ENCODE assay signal across 9 cellular contexts in the genomic region with DNA sequence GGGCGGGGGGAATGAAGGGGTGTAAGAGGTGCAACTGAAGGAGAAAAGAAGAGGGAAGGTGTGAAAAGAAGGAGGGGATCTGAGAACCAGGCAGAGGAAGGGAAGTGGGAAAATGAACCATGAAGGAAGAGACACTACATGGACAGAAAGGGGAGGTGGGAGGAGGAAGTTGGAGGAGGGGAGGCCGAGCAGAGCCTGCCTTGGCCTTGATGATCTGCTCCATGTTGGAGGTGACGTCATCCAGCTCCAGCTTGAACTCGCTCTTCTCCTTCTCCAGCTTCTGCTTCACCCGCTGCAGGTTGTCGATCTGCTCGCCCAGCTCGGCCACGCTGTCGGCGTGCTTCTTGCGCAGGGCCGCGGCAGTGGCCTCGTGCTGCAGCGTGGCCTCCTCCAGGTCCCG. TPM values are rescaled to one million over a fixed set of nuclear protein-coding genes. Genes with fewer than 3 reads are reported as not detected.
"Had no signal": no experiment of that assay in that cellular context is flagged by ENCODE, and none has a peak within 500 bp of the region (broad histone marks: within the 10 kb centered on the region; RNA-seq: fewer than 3 reads in every experiment).

No MANE protein-coding gene starts in this region.

RNA-seq across cellular contexts. Expression of a gene that starts 11.6 kb away (rescaled TPM):
- total RNA-seq: activated CD8-positive, alpha-beta T cell treated with anti-CD3 and anti-CD28 coated beads, Interleukin-2, amount 10 ng/mL, durations not matched to agents 7 days and 5 days; activated naive CD8-positive, alpha-beta T cell treated with anti-CD3 and anti-CD28 coated beads, Interleukin-2, amount 10 ng/mL, durations not matched to agents 7 days and 5 days; ascending aorta; MCF 10A; T-helper 2 cell treated with Interferon-gamma antibody and Interleukin-4, amounts not matched to agents 100 ng/mL and 5 ng/mL, for 36 hours had no signal

RNA-seq across cellular contexts. Expression of a gene that starts 15.8 kb away (rescaled TPM):
- total RNA-seq: activated CD8-positive, alpha-beta T cell treated with anti-CD3 and anti-CD28 coated beads, Interleukin-2, amount 10 ng/mL, durations not matched to agents 7 days and 5 days; activated naive CD8-positive, alpha-beta T cell treated with anti-CD3 and anti-CD28 coated beads, Interleukin-2, amount 10 ng/mL, durations not matched to agents 7 days and 5 days; activated T-helper 2 cell treated with anti-CD3 and anti-CD28 coated beads, Interferon-gamma antibody, Interleukin-2, Interleukin-4, amounts not matched to agents 10 μg/mL and 5 μg/mL and 100 μg/mL, durations not matched to agents 14 hours and 24 hours and 36 hours; ascending aorta; MCF 10A; T-helper 2 cell treated with Interferon-gamma antibody and Interleukin-4, amounts not matched to agents 100 ng/mL and 5 ng/mL, for 36 hours had no signal

RNA-seq across cellular contexts. Expression of a gene that starts 42.8 kb away (rescaled TPM):
- total RNA-seq: activated CD4-positive, alpha-beta T cell treated with anti-CD3 and anti-CD28 coated beads, Interleukin-2, amount 10 ng/mL, durations not matched to agents 7 days and 5 days; activated CD8-positive, alpha-beta T cell treated with anti-CD3 and anti-CD28 coated beads, Interleukin-2, amount 10 ng/mL, durations not matched to agents 7 days and 5 days; activated naive CD8-positive, alpha-beta T cell treated with anti-CD3 and anti-CD28 coated beads, Interleukin-2, amount 10 ng/mL, durations not matched to agents 7 days and 5 days; activated T-helper 2 cell treated with anti-CD3 and anti-CD28 coated beads, Interferon-gamma antibody, Interleukin-2, Interleukin-4, amounts not matched to agents 10 μg/mL and 5 μg/mL and 100 μg/mL, durations not matched to agents 14 hours and 24 hours and 36 hours; MCF 10A; T-helper 2 cell treated with Interferon-gamma antibody and Interleukin-4, amounts not matched to agents 100 ng/mL and 5 ng/mL, for 36 hours had no signal

RNA-seq across cellular contexts. Expression of a gene that starts 47.0 kb away (rescaled TPM):
- total RNA-seq: activated CD4-positive, alpha-beta T cell treated with anti-CD3 and anti-CD28 coated beads, Interleukin-2, amount 10 ng/mL, durations not matched to agents 7 days and 5 days; activated CD8-positive, alpha-beta T cell treated with anti-CD3 and anti-CD28 coated beads, Interleukin-2, amount 10 ng/mL, durations not matched to agents 7 days and 5 days; activated T-helper 2 cell treated with anti-CD3 and anti-CD28 coated beads, Interferon-gamma antibody, Interleukin-2, Interleukin-4, amounts not matched to agents 10 μg/mL and 5 μg/mL and 100 μg/mL, durations not matched to agents 14 hours and 24 hours and 36 hours; ascending aorta; cardiac muscle cell; MCF 10A; Right ventricle myocardium superior; T-helper 2 cell treated with Interferon-gamma antibody and Interleukin-4, amounts not matched to agents 100 ng/mL and 5 ng/mL, for 36 hours had no signal
